2 cellular contexts compared by ENCODE assay signal in genomic region chr3:146142757-146143156, GRCh38.
TF ChIP-seq lines count a peak whose summit lies in the region.

No MANE protein-coding gene starts in this region.

TF ChIP-seq in HepG2, 621 proteins besides CTCF, POLR2A, EP300 and RAD21 (continued from another document):
- no peak for TF ChIP-seq SOX13 (IDR thresholded peaks at IDR 0.05)
- 0 out of 4 replicates have a peak, but pooled peaks of 1 of the 2 experiments have one; percentile 16 for TF ChIP-seq SOX13 (CRISPR knock-in tag; conservative IDR thresholded peaks at IDR 0.05 in 1 of 2, IDR thresholded peaks at IDR 0.05 in 1 of 2)
- TF ChIP-seq ZNF780A (CRISPR knock-in tag; IDR thresholded peaks at IDR 0.05): no peak
- no peak for TF ChIP-seq SRSF1 (optimal IDR thresholded peaks at IDR 0.05; ENCODE audit: low read depth, low read length)
TF ChIP-seq in HepG2: peak in this region for 3.

TF ChIP-seq in SK-N-SH, 30 proteins besides CTCF, POLR2A, EP300 and RAD21 (continued from another document):
- TF ChIP-seq TEAD4 (IDR thresholded peaks at IDR 0.05; ENCODE audit: borderline replicate concordance, insufficient read depth) (no peak), GABPA (IDR thresholded peaks at IDR 0.05; ENCODE audit: low read depth) (no peak)
